8 cellular contexts compared by ENCODE assay signal in the genomic region with DNA sequence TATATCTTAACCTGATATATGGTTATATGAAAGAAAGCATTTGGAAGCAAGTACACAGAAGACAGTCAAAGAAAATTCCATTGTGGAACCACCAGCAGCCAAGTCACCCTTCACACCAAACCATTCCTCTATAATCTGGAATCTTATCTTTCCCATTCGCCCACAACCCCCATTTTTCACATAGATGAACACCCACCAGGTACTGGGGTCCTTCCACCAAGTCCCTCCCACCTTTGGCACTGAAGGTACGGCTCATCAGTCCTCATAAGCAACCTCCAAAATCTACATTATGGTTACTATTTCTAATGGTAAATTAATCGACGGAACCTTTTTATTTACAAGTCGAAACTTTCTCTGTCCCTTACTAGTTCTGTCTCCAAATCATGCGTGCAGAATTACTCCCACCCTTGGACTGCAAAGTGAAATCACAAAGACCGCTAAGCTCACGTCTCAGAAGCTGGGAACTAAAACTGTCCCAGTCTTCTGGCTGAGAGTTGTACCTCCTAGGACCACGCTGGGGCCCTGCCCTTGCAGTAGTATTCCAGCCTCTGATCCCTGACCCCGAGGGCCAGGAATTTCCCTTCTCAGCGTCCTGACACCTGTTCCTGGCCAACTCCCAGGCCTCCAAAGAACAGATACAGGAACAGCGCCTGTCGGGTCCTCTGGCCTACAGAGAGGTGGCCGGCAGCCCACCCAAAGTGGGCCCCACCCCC. TPM values are rescaled to one million over a fixed set of nuclear protein-coding genes. Genes with fewer than 3 reads are reported as not detected.
A peak's percentile ranks its signal among the peaks of the same experiment; 100 is the strongest.
DNase-seq lines count a peak whose midpoint lies in the region; ATAC-seq and TF ChIP-seq lines count a peak whose summit lies in the region.

No MANE protein-coding gene starts in this region.

- peak overlapping the region; percentile 39 to 61 for H3K9ac ChIP-seq in liver (ENCODE audit: low read depth in 1 of 2, low read length in 2 of 2)

- no peaks in the 10 kb centered on the region for H3K9me3 Mint-ChIP-seq in activated T-cell treated with anti-CD3 and anti-CD28 coated beads, Interleukin-2, amount 50 U/mL, for 4 hours

- no peaks in the 10 kb centered on the region for H3K27me3 ChIP-seq in liver (ENCODE audit: control insufficient read depth in 4 of 4, insufficient read depth in 4 of 4, low read length in 3 of 4)
- no peaks in the 10 kb centered on the region for H3K27me3 ChIP-seq in thoracic aorta (replicated peaks; ENCODE audit: insufficient read depth)

- H3K4me3 Mint-ChIP-seq in activated T-cell treated with anti-CD3 and anti-CD28 coated beads, Interleukin-2, amount 50 U/mL, for 4 hours = peak overlapping the region; percentile 86

- H3K9me3 ChIP-seq in liver (ENCODE audit: control insufficient read depth in 4 of 4, low read length in 3 of 4) (no peaks in the 10 kb centered on the region), thoracic aorta (no peaks in the 10 kb centered on the region)

- no peak for TF ChIP-seq RAD21 in liver (IDR thresholded peaks at IDR 0.05)

- 25% methylated on average over 14 of the region's 14 CpGs for WGBS in liver

- TF ChIP-seq CTCF in liver (IDR thresholded peaks at IDR 0.05; ENCODE audit: low read depth, low read length, missing input control) (no peak), thoracic aorta (IDR thresholded peaks at IDR 0.05) (no peak)

- H3K4me1 ChIP-seq in liver (ENCODE audit: control insufficient read depth in 4 of 4, insufficient read depth in 4 of 4, low read length in 3 of 4) (peaks cover 5 to 20% (median 8%) of the 10 kb centered on the region in 4 donors), thoracic aorta (ENCODE audit: control insufficient read depth in 1 of 2, low read depth in 2 of 2) (peaks cover 6 to 11% of the 10 kb centered on the region in 2 donors)

- no peaks in the 10 kb centered on the region for H3K27me3 Mint-ChIP-seq in activated T-cell treated with anti-CD3 and anti-CD28 coated beads, Interleukin-2, amount 50 U/mL, for 4 hours (ENCODE audit: low read depth)

- H3K36me3 ChIP-seq in liver (ENCODE audit: control insufficient read depth in 4 of 4, insufficient read depth in 3 of 4, low read depth in 1 of 4, low read length in 3 of 4) (peaks cover 0 to 2% (median 0%) of the 10 kb centered on the region in 4 donors), thoracic aorta (no peaks in the 10 kb centered on the region)

- ATAC-seq in activated T-cell treated with anti-CD3 and anti-CD28 coated beads, Interleukin-2, amount 50 U/mL, for 4 hours = no peak
- ATAC-seq in HG02852 (IDR thresholded peaks at IDR 0.05; ENCODE audit: unreplicated experiment) = peak; percentile 13
- peak; percentile 6 for ATAC-seq in thoracic aorta (ENCODE audit: insufficient number of reproducible peaks, low FRiP score, low read depth)

- H3K27ac ChIP-seq in liver (ENCODE audit: low read depth in 1 of 2, low read length in 2 of 2) = peak overlapping the region; percentile 20 to 71
- H3K27ac ChIP-seq in thoracic aorta = peak overlapping the region; percentile 75 to 76

- DNase-seq in activated T-cell treated with anti-CD3 and anti-CD28 coated beads, Interleukin-2, amount 50 U/mL, for 4 hours = no peak
- DNase-seq in activated T-cell treated with anti-CD3 and anti-CD28 coated beads, Interleukin-2, amount 50 U/mL, for 48 hours = no peak
- DNase-seq in NCI-H69 (lab: John Stamatoyannopoulos, UW) (peak; percentile 55), cerebellar cortex (ENCODE audit: low spot score) (peak; percentile 44), thoracic aorta (ENCODE audit: low spot score) (no peak), hippocampal formation (lab: John Stamatoyannopoulos, UW) (no peak)

- peaks cover 20% of the 10 kb centered on the region for H3K36me3 Mint-ChIP-seq in activated T-cell treated with anti-CD3 and anti-CD28 coated beads, Interleukin-2, amount 50 U/mL, for 4 hours (ENCODE audit: insufficient read depth)

- H3K4me3 ChIP-seq in liver (ENCODE audit: low read depth in 1 of 3, low read length in 3 of 3) (peak overlapping the region; percentile 55 to 73 (median 70)), thoracic aorta (peak overlapping the region; percentile 86)

- peaks cover 28% of the 10 kb centered on the region for H3K4me1 Mint-ChIP-seq in activated T-cell treated with anti-CD3 and anti-CD28 coated beads, Interleukin-2, amount 50 U/mL, for 4 hours (ENCODE audit: low read depth)

TF ChIP-seq in liver, 16 proteins besides CTCF, POLR2A, EP300 and RAD21:
- TF ChIP-seq HNF4A (conservative IDR thresholded peaks at IDR 0.05) (peak; percentile 14 to 44), ZBTB33 (IDR thresholded peaks at IDR 0.05) (no peak), MAX (IDR thresholded peaks at IDR 0.05) (peak; percentile 8), NR2F2 (IDR thresholded peaks at IDR 0.05) (peak; percentile 69), FOXA1 (IDR thresholded peaks at IDR 0.05) (no peak), RXRA (IDR thresholded peaks at IDR 0.05) (peak in 1 of 2 donors; percentile 10)
TF ChIP-seq in liver: peak in this region for 4.

RNA-seq across cellular contexts. Expression of gene OLA1, which starts 0.7 kb away (rescaled TPM):
- total RNA-seq in activated T-cell treated with anti-CD3 and anti-CD28 coated beads, Interleukin-2, amount 50 U/mL, for 4 hours = 100 to 1,000 TPM; 125 to 142 (median 136) TPM
- total RNA-seq in liver (10 to 100 TPM; 23.4 to 38.1 TPM), thoracic aorta (10 to 100 TPM; 15.2 to 48.0 TPM)
- 10 to 100 TPM; 28.3 to 36.3 TPM for polyA plus RNA-seq in liver

Comparison
In these comparisons a context has a peak if more than half of its experiments do, and no peak if none do; other contexts are left out.
1. ATAC-seq: peak in HG02852 (single experiment) and thoracic aorta (single experiment); none in activated T-cell treated with anti-CD3 and anti-CD28 coated beads, Interleukin-2, amount 50 U/mL, for 4 hours (0 of 2).
2. DNase-seq: peak in NCI-H69 (single experiment) and cerebellar cortex (single experiment); none in activated T-cell treated with anti-CD3 and anti-CD28 coated beads, Interleukin-2, amount 50 U/mL, for 4 hours (single experiment), activated T-cell treated with anti-CD3 and anti-CD28 coated beads, Interleukin-2, amount 50 U/mL, for 48 hours (0 of 2), thoracic aorta (single experiment) and hippocampal formation (0 of 2).